In genomic region chr1:221180694-221181368, GRCh38 we compare ENCODE assay signal across 23 cellular contexts.
"Had no signal": no experiment of that assay in that cellular context is flagged by ENCODE, and none has a peak within 500 bp of the region (broad histone marks: within the 10 kb centered on the region; RNA-seq: fewer than 3 reads in every experiment).

No MANE protein-coding gene starts in this region.

- DNase-seq: hippocampal formation; left colon; left ventricle myocardium inferior; naive thymus-derived CD8-positive, alpha-beta T cell; nucleus accumbens; psoas muscle; right lobe of liver; stimulated activated CD4-positive, alpha-beta T cell treated with anti-CD3 and anti-CD28 coated beads, Interleukin-1b, Interleukin-23, amount 100 ng/mL, for 48 hours; stimulated activated CD4-positive, alpha-beta T cell treated with anti-CD3 and anti-CD28 coated beads, Interleukin-2, amount 100 ng/mL, for 48 hours; stimulated activated CD4-positive, alpha-beta T cell treated with anti-CD3 and anti-CD28 coated beads, Interleukin-4, amount 100 ng/mL, for 4 hours; stimulated activated CD8-positive, alpha-beta memory T cell treated with anti-CD3 and anti-CD28 coated beads, Interleukin-4, amount 100 ng/mL, for 48 hours; stimulated activated naive B cell treated with anti-CD40 and anti-IgM and Interleukin-4, amounts not matched to agents 10 μg/mL and 1 μg/mL and 100 μg/mL, for 72 hours; stimulated activated naive CD8-positive, alpha-beta T cell treated with anti-CD3 and anti-CD28 coated beads, Interleukin-15, Interleukin-2, amounts not matched to agents 100 U/mL and 50 U/mL, for 24 hours; stomach; testis; thyroid gland; transverse colon; upper lobe of left lung had no signal

- H3K27me3 ChIP-seq: right atrium auricular region, right lobe of liver, stomach, testis, thyroid gland, transverse colon, upper lobe of left lung, vagina had no signal

- ATAC-seq: left colon; naive thymus-derived CD8-positive, alpha-beta T cell; psoas muscle; right lobe of liver; stimulated activated naive B cell treated with anti-CD40 and anti-IgM and Interleukin-4, amounts not matched to agents 10 μg/mL and 1 μg/mL and 100 μg/mL, for 72 hours; stimulated activated naive CD8-positive, alpha-beta T cell treated with anti-CD3 and anti-CD28 coated beads, Interleukin-15, Interleukin-2, amounts not matched to agents 100 U/mL and 50 U/mL, for 24 hours had no signal

- H3K4me2 ChIP-seq: smooth muscle cell had no signal

- H3K9ac ChIP-seq: parathyroid adenoma had no signal

- H3K27ac ChIP-seq: left ventricle myocardium inferior, parathyroid adenoma, psoas muscle, right atrium auricular region, right lobe of liver, stomach, testis, thyroid gland, transverse colon, upper lobe of left lung, vagina had no signal

- H3K4me3 ChIP-seq: left ventricle myocardium inferior, lung, psoas muscle, right atrium auricular region, right lobe of liver, smooth muscle cell, stomach, testis, thyroid gland, transverse colon, upper lobe of left lung, vagina had no signal

- H3K36me3 ChIP-seq: left ventricle myocardium inferior, right atrium auricular region, right lobe of liver, stomach, thyroid gland, transverse colon, upper lobe of left lung, vagina had no signal

- H2AFZ ChIP-seq: parathyroid adenoma had no signal

- H3K9me3 ChIP-seq: left ventricle myocardium inferior, psoas muscle, right atrium auricular region, right lobe of liver, stomach, testis, thyroid gland, transverse colon, upper lobe of left lung, vagina had no signal

- H3K4me1 ChIP-seq: left ventricle myocardium inferior, parathyroid adenoma, psoas muscle, right atrium auricular region, right lobe of liver, stomach, testis, thyroid gland, transverse colon, upper lobe of left lung, vagina had no signal

- H3K79me2 ChIP-seq: parathyroid adenoma had no signal
